In the genomic region with DNA sequence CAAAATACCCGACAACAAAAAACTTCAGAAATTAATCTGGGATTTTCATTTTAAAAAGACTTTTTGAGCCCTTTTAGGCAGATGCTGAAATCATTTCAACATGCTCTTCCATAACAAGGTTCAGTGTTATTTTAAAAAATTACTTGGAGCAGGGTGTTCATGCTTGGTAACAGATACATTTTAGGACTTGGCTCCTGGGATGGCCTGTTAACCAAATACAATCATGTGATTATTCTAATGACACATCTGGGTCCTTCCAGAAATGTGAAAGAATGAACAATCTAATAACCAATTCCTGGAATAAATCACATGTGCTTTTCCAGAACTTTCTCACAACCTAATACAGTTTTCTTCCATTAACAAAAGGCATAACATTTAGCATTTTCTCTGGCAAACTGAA, we compare ENCODE assay signal across 1 cellular context.
TF ChIP-seq lines count a peak whose summit lies in the region.

No MANE protein-coding gene starts in this region.

TF ChIP-seq in SK-N-SH treated with all-trans-retinoic acid at 6 μM for 48 hours, 23 proteins besides CTCF, POLR2A, EP300 and RAD21 (continued from another document):
- TF ChIP-seq, protein P1, sequence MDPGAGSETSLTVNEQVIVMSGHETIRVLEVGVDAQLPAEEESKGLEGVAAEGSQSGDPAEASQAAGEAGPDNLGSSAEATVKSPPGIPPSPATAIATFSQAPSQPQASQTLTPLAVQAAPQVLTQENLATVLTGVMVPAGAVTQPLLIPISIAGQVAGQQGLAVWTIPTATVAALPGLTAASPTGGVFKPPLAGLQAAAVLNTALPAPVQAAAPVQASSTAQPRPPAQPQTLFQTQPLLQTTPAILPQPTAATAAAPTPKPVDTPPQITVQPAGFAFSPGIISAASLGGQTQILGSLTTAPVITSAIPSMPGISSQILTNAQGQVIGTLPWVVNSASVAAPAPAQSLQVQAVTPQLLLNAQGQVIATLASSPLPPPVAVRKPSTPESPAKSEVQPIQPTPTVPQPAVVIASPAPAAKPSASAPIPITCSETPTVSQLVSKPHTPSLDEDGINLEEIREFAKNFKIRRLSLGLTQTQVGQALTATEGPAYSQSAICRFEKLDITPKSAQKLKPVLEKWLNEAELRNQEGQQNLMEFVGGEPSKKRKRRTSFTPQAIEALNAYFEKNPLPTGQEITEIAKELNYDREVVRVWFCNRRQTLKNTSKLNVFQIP (CRISPR knock-in tag; IDR thresholded peaks at IDR 0.05; ENCODE audit: borderline replicate concordance, low read depth) = no peak
- TF ChIP-seq RARB (CRISPR knock-in tag; IDR thresholded peaks at IDR 0.05) = no peak
- TF ChIP-seq TOX (CRISPR knock-in tag; IDR thresholded peaks at IDR 0.05; ENCODE audit: borderline replicate concordance) = no peak
- TF ChIP-seq TCF4 (CRISPR knock-in tag; IDR thresholded peaks at IDR 0.05; ENCODE audit: borderline replicate concordance) = no peak
- TF ChIP-seq ARNTL (CRISPR knock-in tag; IDR thresholded peaks at IDR 0.05; ENCODE audit: borderline replicate concordance, low read depth) = no peak
- TF ChIP-seq, protein P2, sequence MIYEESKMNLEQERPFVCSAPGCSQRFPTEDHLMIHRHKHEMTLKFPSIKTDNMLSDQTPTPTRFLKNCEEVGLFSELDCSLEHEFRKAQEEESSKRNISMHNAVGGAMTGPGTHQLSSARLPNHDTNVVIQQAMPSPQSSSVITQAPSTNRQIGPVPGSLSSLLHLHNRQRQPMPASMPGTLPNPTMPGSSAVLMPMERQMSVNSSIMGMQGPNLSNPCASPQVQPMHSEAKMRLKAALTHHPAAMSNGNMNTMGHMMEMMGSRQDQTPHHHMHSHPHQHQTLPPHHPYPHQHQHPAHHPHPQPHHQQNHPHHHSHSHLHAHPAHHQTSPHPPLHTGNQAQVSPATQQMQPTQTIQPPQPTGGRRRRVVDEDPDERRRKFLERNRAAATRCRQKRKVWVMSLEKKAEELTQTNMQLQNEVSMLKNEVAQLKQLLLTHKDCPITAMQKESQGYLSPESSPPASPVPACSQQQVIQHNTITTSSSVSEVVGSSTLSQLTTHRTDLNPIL (CRISPR knock-in tag; IDR thresholded peaks at IDR 0.05; ENCODE audit: low read depth) = no peak
- TF ChIP-seq, protein P3, sequence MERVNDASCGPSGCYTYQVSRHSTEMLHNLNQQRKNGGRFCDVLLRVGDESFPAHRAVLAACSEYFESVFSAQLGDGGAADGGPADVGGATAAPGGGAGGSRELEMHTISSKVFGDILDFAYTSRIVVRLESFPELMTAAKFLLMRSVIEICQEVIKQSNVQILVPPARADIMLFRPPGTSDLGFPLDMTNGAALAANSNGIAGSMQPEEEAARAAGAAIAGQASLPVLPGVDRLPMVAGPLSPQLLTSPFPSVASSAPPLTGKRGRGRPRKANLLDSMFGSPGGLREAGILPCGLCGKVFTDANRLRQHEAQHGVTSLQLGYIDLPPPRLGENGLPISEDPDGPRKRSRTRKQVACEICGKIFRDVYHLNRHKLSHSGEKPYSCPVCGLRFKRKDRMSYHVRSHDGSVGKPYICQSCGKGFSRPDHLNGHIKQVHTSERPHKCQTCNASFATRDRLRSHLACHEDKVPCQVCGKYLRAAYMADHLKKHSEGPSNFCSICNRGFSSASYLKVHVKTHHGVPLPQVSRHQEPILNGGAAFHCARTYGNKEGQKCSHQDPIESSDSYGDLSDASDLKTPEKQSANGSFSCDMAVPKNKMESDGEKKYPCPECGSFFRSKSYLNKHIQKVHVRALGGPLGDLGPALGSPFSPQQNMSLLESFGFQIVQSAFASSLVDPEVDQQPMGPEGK (CRISPR knock-in tag; IDR thresholded peaks at IDR 0.05; ENCODE audit: borderline replicate concordance) = no peak
- TF ChIP-seq, protein P4, sequence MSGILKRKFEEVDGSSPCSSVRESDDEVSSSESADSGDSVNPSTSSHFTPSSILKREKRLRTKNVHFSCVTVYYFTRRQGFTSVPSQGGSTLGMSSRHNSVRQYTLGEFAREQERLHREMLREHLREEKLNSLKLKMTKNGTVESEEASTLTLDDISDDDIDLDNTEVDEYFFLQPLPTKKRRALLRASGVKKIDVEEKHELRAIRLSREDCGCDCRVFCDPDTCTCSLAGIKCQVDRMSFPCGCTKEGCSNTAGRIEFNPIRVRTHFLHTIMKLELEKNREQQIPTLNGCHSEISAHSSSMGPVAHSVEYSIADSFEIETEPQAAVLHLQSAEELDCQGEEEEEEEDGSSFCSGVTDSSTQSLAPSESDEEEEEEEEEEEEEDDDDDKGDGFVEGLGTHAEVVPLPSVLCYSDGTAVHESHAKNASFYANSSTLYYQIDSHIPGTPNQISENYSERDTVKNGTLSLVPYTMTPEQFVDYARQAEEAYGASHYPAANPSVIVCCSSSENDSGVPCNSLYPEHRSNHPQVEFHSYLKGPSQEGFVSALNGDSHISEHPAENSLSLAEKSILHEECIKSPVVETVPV (CRISPR knock-in tag; IDR thresholded peaks at IDR 0.05) = no peak
